1 cellular context compared by ENCODE assay signal in the genomic region with DNA sequence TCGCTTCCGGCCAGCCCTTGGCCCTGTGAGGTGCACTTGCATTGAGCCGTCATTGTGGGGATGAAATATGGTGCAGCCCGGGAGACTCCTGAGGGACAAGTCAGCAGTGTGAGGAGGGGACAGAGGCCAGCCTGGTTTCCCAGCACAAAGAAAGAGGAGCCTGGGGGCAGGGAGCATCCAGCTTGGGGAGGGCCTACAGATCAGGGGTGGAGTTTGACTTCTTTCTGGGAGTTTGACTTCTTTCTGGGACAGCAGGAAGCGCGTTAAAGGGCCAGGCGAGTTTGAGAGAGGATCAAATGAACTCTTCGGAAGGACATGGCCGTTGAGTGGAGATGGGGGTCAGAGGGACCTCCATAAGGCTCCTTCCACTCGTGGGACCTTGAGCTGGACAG.
TF ChIP-seq lines count a peak whose summit lies in the region.

No MANE protein-coding gene starts in this region.

TF ChIP-seq in K562, 482 proteins besides CTCF, POLR2A, EP300 and RAD21 (continued from another document):
- TF ChIP-seq, protein P1, sequence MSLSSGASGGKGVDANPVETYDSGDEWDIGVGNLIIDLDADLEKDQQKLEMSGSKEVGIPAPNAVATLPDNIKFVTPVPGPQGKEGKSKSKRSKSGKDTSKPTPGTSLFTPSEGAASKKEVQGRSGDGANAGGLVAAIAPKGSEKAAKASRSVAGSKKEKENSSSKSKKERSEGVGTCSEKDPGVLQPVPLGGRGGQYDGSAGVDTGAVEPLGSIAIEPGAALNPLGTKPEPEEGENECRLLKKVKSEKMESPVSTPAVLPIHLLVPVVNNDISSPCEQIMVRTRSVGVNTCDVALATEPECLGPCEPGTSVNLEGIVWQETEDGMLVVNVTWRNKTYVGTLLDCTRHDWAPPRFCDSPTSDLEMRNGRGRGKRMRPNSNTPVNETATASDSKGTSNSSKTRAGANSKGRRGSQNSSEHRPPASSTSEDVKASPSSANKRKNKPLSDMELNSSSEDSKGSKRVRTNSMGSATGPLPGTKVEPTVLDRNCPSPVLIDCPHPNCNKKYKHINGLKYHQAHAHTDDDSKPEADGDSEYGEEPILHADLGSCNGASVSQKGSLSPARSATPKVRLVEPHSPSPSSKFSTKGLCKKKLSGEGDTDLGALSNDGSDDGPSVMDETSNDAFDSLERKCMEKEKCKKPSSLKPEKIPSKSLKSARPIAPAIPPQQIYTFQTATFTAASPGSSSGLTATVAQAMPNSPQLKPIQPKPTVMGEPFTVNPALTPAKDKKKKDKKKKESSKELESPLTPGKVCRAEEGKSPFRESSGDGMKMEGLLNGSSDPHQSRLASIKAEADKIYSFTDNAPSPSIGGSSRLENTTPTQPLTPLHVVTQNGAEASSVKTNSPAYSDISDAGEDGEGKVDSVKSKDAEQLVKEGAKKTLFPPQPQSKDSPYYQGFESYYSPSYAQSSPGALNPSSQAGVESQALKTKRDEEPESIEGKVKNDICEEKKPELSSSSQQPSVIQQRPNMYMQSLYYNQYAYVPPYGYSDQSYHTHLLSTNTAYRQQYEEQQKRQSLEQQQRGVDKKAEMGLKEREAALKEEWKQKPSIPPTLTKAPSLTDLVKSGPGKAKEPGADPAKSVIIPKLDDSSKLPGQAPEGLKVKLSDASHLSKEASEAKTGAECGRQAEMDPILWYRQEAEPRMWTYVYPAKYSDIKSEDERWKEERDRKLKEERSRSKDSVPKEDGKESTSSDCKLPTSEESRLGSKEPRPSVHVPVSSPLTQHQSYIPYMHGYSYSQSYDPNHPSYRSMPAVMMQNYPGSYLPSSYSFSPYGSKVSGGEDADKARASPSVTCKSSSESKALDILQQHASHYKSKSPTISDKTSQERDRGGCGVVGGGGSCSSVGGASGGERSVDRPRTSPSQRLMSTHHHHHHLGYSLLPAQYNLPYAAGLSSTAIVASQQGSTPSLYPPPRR (CRISPR knock-in tag; IDR thresholded peaks at IDR 0.05; ENCODE audit: borderline replicate concordance) = no peak
- TF ChIP-seq MEIS2 (IDR thresholded peaks at IDR 0.05; ENCODE audit: partially characterized antibody) = peak; percentile 6
- TF ChIP-seq, protein P2, sequence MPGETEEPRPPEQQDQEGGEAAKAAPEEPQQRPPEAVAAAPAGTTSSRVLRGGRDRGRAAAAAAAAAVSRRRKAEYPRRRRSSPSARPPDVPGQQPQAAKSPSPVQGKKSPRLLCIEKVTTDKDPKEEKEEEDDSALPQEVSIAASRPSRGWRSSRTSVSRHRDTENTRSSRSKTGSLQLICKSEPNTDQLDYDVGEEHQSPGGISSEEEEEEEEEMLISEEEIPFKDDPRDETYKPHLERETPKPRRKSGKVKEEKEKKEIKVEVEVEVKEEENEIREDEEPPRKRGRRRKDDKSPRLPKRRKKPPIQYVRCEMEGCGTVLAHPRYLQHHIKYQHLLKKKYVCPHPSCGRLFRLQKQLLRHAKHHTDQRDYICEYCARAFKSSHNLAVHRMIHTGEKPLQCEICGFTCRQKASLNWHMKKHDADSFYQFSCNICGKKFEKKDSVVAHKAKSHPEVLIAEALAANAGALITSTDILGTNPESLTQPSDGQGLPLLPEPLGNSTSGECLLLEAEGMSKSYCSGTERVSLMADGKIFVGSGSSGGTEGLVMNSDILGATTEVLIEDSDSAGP (CRISPR knock-in tag; IDR thresholded peaks at IDR 0.05) = 0 out of 2 replicates have a peak, but pooled peaks have one; percentile 49
- no peak for TF ChIP-seq HMG20B (CRISPR knock-in tag; IDR thresholded peaks at IDR 0.05)
- no peak for TF ChIP-seq CHD4 (IDR thresholded peaks at IDR 0.05; ENCODE audit: insufficient read depth, insufficient replicate concordance, low read depth, low read length, poor library complexity, severe bottlenecking)
- TF ChIP-seq, protein P3, sequence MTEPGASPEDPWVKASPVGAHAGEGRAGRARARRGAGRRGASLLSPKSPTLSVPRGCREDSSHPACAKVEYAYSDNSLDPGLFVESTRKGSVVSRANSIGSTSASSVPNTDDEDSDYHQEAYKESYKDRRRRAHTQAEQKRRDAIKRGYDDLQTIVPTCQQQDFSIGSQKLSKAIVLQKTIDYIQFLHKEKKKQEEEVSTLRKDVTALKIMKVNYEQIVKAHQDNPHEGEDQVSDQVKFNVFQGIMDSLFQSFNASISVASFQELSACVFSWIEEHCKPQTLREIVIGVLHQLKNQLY (CRISPR knock-in tag; conservative IDR thresholded peaks at IDR 0.05) = no peak
